1 cellular context compared by ENCODE assay signal in the genomic region with DNA sequence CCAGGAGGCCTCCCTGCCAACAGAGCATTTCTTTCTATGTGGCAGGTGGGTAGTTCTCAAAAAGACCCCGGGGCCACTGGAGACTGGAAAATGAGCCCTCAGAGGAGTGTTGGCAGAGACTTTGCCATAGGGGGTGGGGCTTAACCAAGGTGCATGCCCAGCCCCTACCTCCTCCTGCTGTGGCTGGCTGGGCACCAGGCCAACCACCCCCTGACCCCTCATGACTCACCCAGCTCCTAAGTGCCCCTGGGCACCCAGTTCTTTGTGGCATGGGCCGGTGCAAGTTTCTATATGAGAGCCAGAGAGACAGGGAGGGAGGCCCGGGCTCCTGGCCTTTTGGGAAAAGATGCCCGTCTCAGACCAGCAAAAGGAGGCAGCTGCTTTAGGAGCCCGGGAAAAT.
TF ChIP-seq lines count a peak whose summit lies in the region.

No MANE protein-coding gene starts in this region.

TF ChIP-seq in SK-N-SH treated with all-trans-retinoic acid at 6 μM for 48 hours, 23 proteins besides CTCF, POLR2A, EP300 and RAD21 (continued from another document):
- TF ChIP-seq ZNF70 (CRISPR knock-in tag; IDR thresholded peaks at IDR 0.05): no peak
- no peak for TF ChIP-seq TOX (CRISPR knock-in tag; IDR thresholded peaks at IDR 0.05; ENCODE audit: borderline replicate concordance)
- no peak for TF ChIP-seq BACH2 (CRISPR knock-in tag; IDR thresholded peaks at IDR 0.05; ENCODE audit: borderline replicate concordance)
- no peak for TF ChIP-seq ISL1 (CRISPR knock-in tag; IDR thresholded peaks at IDR 0.05)
- TF ChIP-seq, protein P1, sequence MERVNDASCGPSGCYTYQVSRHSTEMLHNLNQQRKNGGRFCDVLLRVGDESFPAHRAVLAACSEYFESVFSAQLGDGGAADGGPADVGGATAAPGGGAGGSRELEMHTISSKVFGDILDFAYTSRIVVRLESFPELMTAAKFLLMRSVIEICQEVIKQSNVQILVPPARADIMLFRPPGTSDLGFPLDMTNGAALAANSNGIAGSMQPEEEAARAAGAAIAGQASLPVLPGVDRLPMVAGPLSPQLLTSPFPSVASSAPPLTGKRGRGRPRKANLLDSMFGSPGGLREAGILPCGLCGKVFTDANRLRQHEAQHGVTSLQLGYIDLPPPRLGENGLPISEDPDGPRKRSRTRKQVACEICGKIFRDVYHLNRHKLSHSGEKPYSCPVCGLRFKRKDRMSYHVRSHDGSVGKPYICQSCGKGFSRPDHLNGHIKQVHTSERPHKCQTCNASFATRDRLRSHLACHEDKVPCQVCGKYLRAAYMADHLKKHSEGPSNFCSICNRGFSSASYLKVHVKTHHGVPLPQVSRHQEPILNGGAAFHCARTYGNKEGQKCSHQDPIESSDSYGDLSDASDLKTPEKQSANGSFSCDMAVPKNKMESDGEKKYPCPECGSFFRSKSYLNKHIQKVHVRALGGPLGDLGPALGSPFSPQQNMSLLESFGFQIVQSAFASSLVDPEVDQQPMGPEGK (CRISPR knock-in tag; IDR thresholded peaks at IDR 0.05; ENCODE audit: borderline replicate concordance): no peak
- TF ChIP-seq PPARA (CRISPR knock-in tag; IDR thresholded peaks at IDR 0.05; ENCODE audit: borderline replicate concordance): no peak
